ENCODE assay signal across 8 cellular contexts in genomic region chr19:57099199-57099661, GRCh38. TPM values are rescaled to one million over a fixed set of nuclear protein-coding genes. Genes with fewer than 3 reads are reported as not detected.
A peak's percentile ranks its signal among the peaks of the same experiment; 100 is the strongest.
DNase-seq lines count a peak whose midpoint lies in the region; ATAC-seq and TF ChIP-seq lines count a peak whose summit lies in the region.

No MANE protein-coding gene starts in this region.

- intact Hi-C loops in heart right ventricle (cut with DNase I) (loop anchor here (2.0 to 10.0 kb wide), 3 partner anchors 344 to 352 kb away; no protein-coding TSS in a partner anchor), sciatic nerve (cut with DNase I) (no loop called here)

- H3K27me3 Mint-ChIP-seq in activated naive CD8-positive, alpha-beta T cell treated with anti-CD3 and anti-CD28 coated beads for 36 hours, result peaks cover 28% of the 10 kb centered on the region

- DNase-seq in NCI-H2029 (lab: John Stamatoyannopoulos, UW), result peak; percentile 32
- no peak for DNase-seq in NCI-H2029 treated with DMSO at 0.1 percent for 48 hours (lab: John Stamatoyannopoulos, UW)
- DNase-seq in RWPE2 (ENCODE audit: low spot score), result no peak
- peak; percentile 71 for DNase-seq in activated naive CD8-positive, alpha-beta T cell treated with anti-CD3 and anti-CD28 coated beads for 36 hours
- peak; percentile 41 to 75 for DNase-seq in heart right ventricle
- DNase-seq in sciatic nerve (ENCODE audit: low spot score), result peak; percentile 68

- H3K36me3 ChIP-seq in RWPE2 (ENCODE audit: low read depth) (no peaks in the 10 kb centered on the region), heart right ventricle (no peaks in the 10 kb centered on the region)

- H3K9me3 ChIP-seq in RWPE2 (ENCODE audit: severe bottlenecking) (no peaks in the 10 kb centered on the region), heart right ventricle (peaks cover 0 to 5% (median 0%) of the 10 kb centered on the region in 11 donors)

- ATAC-seq in RWPE2 (ENCODE audit: low read depth) (peak; percentile 38; the same call in 1 of the 3 replicates), heart right ventricle (peak; percentile 60 to 85 (median 74)), sciatic nerve (peak; percentile 55), HG03025 (IDR thresholded peaks at IDR 0.05; ENCODE audit: low FRiP score, unreplicated experiment) (no peak), HG02884 (IDR thresholded peaks at IDR 0.05; ENCODE audit: unreplicated experiment) (no peak)

- H3K27me3 ChIP-seq in RWPE2 (ENCODE audit: insufficient read depth, poor library complexity, severe bottlenecking), result no peaks in the 10 kb centered on the region
- H3K27me3 ChIP-seq in heart right ventricle, result peaks cover 0 to 43% (median 4%) of the 10 kb centered on the region in 7 donors

- H3K4me3 ChIP-seq in RWPE2 (ENCODE audit: severe bottlenecking) (no peak overlapping the region), heart right ventricle (no peak overlapping the region)

- H3K36me3 Mint-ChIP-seq in activated naive CD8-positive, alpha-beta T cell treated with anti-CD3 and anti-CD28 coated beads for 36 hours, result no peaks in the 10 kb centered on the region

- no peak overlapping the region for H3K27ac Mint-ChIP-seq in activated naive CD8-positive, alpha-beta T cell treated with anti-CD3 and anti-CD28 coated beads for 36 hours

- TF ChIP-seq CTCF in RWPE2 (IDR thresholded peaks at IDR 0.05; ENCODE audit: poor library complexity, severe bottlenecking) (peak; percentile 64), heart right ventricle (IDR thresholded peaks at IDR 0.05) (peak; percentile 65 to 89 (median 87))

- H3K4me1 ChIP-seq in RWPE2 (ENCODE audit: insufficient read depth, poor library complexity, severe bottlenecking) (no peaks in the 10 kb centered on the region), heart right ventricle (peaks cover 0 to 9% (median 0%) of the 10 kb centered on the region in 9 donors)

- no peaks in the 10 kb centered on the region for H3K9me3 Mint-ChIP-seq in activated naive CD8-positive, alpha-beta T cell treated with anti-CD3 and anti-CD28 coated beads for 36 hours

- 2 to 5% methylated on average over 31 of the region's 31 CpGs for WGBS in heart right ventricle, 2 donors

- H3K4me3 Mint-ChIP-seq in activated naive CD8-positive, alpha-beta T cell treated with anti-CD3 and anti-CD28 coated beads for 36 hours, result no peak overlapping the region

- H3K27ac ChIP-seq in RWPE2 (ENCODE audit: poor library complexity, severe bottlenecking) (no peak overlapping the region), heart right ventricle (no peak overlapping the region)

- H3K4me1 Mint-ChIP-seq in activated naive CD8-positive, alpha-beta T cell treated with anti-CD3 and anti-CD28 coated beads for 36 hours, result peaks cover 3% of the 10 kb centered on the region

RNA-seq across cellular contexts. Expression of gene USP29, which starts 20.6 kb away (rescaled TPM):
- not detected for total RNA-seq in activated naive CD8-positive, alpha-beta T cell treated with anti-CD3 and anti-CD28 coated beads for 36 hours
- not detected for total RNA-seq in heart right ventricle
- not detected for polyA plus RNA-seq in heart right ventricle
- not detected for total RNA-seq in sciatic nerve

RNA-seq across cellular contexts. Expression of gene ZIM3, which starts 45.8 kb away (rescaled TPM):
- not detected for total RNA-seq in activated naive CD8-positive, alpha-beta T cell treated with anti-CD3 and anti-CD28 coated beads for 36 hours
- total RNA-seq in heart right ventricle (not detected), sciatic nerve (not detected)
- polyA plus RNA-seq in heart right ventricle, result not detected

Comparison
In these comparisons a context has a peak if more than half of its experiments do, and no peak if none do; other contexts are left out.
1. DNase-seq: peak in NCI-H2029 (single experiment), activated naive CD8-positive, alpha-beta T cell treated with anti-CD3 and anti-CD28 coated beads for 36 hours (single experiment), heart right ventricle (2 of 2) and sciatic nerve (single experiment); none in NCI-H2029 treated with DMSO at 0.1 percent for 48 hours (single experiment) and RWPE2 (single experiment).
2. ATAC-seq: peak in RWPE2 (single experiment), heart right ventricle (8 of 8) and sciatic nerve (single experiment); none in HG03025 (single experiment) and HG02884 (single experiment).